In the genomic region with DNA sequence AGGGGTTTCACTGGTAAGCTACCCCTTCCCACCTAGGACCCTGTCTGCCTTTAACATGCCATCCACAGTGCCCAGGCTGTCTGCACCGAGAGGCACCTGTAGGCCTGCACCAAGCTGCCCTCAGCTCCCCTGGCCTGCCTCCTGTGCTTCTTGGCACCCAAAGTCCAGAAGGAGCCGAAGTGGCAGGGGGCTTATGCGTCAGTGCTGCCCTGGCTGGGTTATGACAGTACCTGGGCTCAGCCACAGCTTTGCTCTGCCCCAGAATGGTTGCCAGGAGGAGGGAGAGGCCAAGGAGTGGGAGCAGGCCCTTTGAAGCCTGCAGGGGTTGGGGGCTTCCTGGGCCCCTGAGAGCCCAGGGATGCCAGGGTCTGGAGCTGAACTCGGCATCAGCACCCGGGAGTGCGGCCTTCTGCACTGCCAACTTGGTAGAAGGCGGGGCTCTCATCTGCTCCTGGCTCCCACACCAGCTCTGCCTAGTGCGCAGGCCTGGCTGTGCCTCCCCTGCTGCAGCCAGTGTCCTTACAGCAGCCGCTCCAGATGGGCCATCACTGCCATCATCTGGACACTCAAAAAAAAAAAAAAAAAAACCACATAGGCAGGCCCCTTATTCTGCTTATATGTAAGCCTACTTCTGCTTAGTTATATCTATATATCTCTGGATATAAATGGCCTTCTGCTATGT, we compare ENCODE assay signal across 1 cellular context.
TF ChIP-seq lines count a peak whose summit lies in the region.

No MANE protein-coding gene starts in this region.

TF ChIP-seq in WTC11, 78 proteins besides CTCF, POLR2A, EP300 and RAD21:
- no peak for TF ChIP-seq ETV6 (CRISPR knock-in tag; IDR thresholded peaks at IDR 0.05)
